1 cellular context compared by ENCODE assay signal in the genomic region with DNA sequence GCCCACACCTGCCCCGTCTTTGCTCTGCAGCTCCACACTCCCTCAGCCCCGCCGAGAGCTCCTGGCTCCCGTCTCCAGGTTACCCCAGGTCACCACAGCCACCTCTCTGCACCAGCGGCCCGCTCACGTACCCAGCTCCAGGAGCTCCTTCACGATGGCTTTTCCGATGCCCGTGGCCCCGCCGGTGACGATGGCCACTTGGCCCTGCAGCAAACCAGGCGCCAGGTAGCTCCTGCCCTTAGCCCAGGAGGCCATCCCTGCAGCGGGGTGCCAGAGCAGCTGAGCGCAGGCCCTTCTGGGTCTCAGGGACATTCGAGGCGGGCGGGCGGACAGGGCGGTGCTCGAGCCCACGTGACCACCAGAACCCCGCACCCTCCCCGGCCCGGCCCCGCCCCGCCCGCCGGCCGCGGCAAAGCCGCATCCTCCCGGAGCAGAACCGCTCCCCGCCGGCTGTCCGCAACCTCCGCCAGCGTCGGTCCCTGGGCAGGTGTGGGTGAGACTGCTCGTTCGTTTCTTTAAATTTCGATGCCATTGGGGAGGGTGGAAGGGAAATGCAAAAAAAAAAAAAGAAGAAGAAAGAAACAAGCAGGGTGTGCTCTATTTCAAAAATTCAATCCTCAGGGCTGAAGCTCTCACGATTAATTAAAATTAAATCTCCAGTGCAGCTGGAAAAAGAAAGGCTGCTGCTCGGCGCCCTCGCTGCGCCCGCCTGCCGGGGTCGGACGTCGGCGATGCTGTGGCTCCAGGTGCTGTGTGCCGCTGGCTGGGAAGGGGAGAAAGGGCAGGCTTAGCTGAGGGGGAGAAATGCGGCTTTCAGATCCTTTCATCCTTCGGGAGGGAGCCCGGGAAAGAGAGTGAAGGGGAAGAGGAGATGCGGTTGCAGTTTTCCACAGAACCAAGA.
TF ChIP-seq lines count a peak whose summit lies in the region.

A gene (minus strand): TSS at position 323 of the 901 bp plus-strand sequence. CDS start 68 bp downstream, at position 255.
A gene with protein sequence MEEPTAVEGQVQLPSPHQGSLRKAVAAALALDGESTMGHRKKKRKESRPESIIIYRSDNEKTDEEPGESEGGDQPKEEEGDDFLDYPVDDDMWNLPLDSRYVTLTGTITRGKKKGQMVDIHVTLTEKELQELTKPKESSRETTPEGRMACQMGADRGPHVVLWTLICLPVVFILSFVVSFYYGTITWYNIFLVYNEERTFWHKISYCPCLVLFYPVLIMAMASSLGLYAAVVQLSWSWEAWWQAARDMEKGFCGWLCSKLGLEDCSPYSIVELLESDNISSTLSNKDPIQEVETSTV (plus strand): TSS at position 433 of the 901 bp plus-strand sequence. CDS start 14,045 bp downstream, outside the sequence.

TF ChIP-seq in HepG2, 621 proteins besides CTCF, POLR2A, EP300 and RAD21 (continued from another document and continues in another):
- TF ChIP-seq, protein P1, sequence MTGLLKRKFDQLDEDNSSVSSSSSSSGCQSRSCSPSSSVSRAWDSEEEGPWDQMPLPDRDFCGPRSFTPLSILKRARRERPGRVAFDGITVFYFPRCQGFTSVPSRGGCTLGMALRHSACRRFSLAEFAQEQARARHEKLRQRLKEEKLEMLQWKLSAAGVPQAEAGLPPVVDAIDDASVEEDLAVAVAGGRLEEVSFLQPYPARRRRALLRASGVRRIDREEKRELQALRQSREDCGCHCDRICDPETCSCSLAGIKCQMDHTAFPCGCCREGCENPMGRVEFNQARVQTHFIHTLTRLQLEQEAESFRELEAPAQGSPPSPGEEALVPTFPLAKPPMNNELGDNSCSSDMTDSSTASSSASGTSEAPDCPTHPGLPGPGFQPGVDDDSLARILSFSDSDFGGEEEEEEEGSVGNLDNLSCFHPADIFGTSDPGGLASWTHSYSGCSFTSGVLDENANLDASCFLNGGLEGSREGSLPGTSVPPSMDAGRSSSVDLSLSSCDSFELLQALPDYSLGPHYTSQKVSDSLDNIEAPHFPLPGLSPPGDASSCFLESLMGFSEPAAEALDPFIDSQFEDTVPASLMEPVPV (CRISPR knock-in tag; IDR thresholded peaks at IDR 0.05), result peak; percentile 93; the same call in 1 of the 2 replicates
- TF ChIP-seq, protein P2, sequence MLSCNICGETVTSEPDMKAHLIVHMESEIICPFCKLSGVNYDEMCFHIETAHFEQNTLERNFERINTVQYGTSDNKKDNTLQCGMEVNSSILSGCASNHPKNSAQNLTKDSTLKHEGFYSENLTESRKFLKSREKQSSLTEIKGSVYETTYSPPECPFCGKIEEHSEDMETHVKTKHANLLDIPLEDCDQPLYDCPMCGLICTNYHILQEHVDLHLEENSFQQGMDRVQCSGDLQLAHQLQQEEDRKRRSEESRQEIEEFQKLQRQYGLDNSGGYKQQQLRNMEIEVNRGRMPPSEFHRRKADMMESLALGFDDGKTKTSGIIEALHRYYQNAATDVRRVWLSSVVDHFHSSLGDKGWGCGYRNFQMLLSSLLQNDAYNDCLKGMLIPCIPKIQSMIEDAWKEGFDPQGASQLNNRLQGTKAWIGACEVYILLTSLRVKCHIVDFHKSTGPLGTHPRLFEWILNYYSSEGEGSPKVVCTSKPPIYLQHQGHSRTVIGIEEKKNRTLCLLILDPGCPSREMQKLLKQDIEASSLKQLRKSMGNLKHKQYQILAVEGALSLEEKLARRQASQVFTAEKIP (CRISPR knock-in tag; IDR thresholded peaks at IDR 0.05; ENCODE audit: borderline replicate concordance), result no peak
- TF ChIP-seq, protein P3, sequence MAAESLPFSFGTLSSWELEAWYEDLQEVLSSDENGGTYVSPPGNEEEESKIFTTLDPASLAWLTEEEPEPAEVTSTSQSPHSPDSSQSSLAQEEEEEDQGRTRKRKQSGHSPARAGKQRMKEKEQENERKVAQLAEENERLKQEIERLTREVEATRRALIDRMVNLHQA (CRISPR knock-in tag; IDR thresholded peaks at IDR 0.05), result no peak
- TF ChIP-seq DNMT1 (CRISPR knock-in tag; IDR thresholded peaks at IDR 0.05) (peak; percentile 97; the same call in 1 of the 2 replicates), ZNF225 (CRISPR knock-in tag; IDR thresholded peaks at IDR 0.05) (peak; percentile 99), KLF15 (CRISPR knock-in tag; IDR thresholded peaks at IDR 0.05; ENCODE audit: borderline replicate concordance) (no peak; the same call in 1 of the 2 replicates), KMT2B (CRISPR knock-in tag; IDR thresholded peaks at IDR 0.05) (peak; percentile 67; the same call in 1 of the 2 replicates), ZNF720 (CRISPR knock-in tag; IDR thresholded peaks at IDR 0.05) (no peak), ZBTB42 (CRISPR knock-in tag; IDR thresholded peaks at IDR 0.05) (peak; percentile 97), CHCHD3 (CRISPR knock-in tag; IDR thresholded peaks at IDR 0.05) (peak; percentile 71; the same call in 1 of the 2 replicates), ZNF792 (CRISPR knock-in tag; IDR thresholded peaks at IDR 0.05) (peak; percentile 88), SSRP1 (CRISPR knock-in tag; IDR thresholded peaks at IDR 0.05) (no peak), ZNF562 (CRISPR knock-in tag; IDR thresholded peaks at IDR 0.05; ENCODE audit: borderline replicate concordance) (no peak), BRD4 (CRISPR knock-in tag; IDR thresholded peaks at IDR 0.05) (peak; percentile 99), ZNF674 (CRISPR knock-in tag; IDR thresholded peaks at IDR 0.05; ENCODE audit: low read depth) (0 out of 2 replicates have a peak, but pooled peaks have one; percentile 73), HOXA5 (CRISPR knock-in tag; IDR thresholded peaks at IDR 0.05) (peak; percentile 87), RFX1 (IDR thresholded peaks at IDR 0.05) (peak; percentile 20; the same call in 1 of the 2 replicates), ZNF34 (CRISPR knock-in tag; IDR thresholded peaks at IDR 0.05; ENCODE audit: borderline replicate concordance) (no peak; the same call in 1 of the 2 replicates), ZNF598 (CRISPR knock-in tag; IDR thresholded peaks at IDR 0.05; ENCODE audit: borderline replicate concordance) (peak; percentile 98; the same call in 1 of the 2 replicates), GATAD2A (CRISPR knock-in tag; IDR thresholded peaks at IDR 0.05) (peak; percentile 62)
- TF ChIP-seq, protein P4, sequence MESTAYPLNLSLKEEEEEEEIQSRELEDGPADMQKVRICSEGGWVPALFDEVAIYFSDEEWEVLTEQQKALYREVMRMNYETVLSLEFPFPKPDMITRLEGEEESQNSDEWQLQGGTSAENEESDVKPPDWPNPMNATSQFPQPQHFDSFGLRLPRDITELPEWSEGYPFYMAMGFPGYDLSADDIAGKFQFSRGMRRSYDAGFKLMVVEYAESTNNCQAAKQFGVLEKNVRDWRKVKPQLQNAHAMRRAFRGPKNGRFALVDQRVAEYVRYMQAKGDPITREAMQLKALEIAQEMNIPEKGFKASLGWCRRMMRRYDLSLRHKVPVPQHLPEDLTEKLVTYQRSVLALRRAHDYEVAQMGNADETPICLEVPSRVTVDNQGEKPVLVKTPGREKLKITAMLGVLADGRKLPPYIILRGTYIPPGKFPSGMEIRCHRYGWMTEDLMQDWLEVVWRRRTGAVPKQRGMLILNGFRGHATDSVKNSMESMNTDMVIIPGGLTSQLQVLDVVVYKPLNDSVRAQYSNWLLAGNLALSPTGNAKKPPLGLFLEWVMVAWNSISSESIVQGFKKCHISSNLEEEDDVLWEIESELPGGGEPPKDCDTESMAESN (CRISPR knock-in tag; conservative IDR thresholded peaks at IDR 0.05), result peak; percentile 92
- TF ChIP-seq, protein P5, sequence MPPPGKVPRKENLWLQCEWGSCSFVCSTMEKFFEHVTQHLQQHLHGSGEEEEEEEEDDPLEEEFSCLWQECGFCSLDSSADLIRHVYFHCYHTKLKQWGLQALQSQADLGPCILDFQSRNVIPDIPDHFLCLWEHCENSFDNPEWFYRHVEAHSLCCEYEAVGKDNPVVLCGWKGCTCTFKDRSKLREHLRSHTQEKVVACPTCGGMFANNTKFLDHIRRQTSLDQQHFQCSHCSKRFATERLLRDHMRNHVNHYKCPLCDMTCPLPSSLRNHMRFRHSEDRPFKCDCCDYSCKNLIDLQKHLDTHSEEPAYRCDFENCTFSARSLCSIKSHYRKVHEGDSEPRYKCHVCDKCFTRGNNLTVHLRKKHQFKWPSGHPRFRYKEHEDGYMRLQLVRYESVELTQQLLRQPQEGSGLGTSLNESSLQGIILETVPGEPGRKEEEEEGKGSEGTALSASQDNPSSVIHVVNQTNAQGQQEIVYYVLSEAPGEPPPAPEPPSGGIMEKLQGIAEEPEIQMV (CRISPR knock-in tag; IDR thresholded peaks at IDR 0.05; ENCODE audit: low read depth), result peak; percentile 91
- TF ChIP-seq, protein P6, sequence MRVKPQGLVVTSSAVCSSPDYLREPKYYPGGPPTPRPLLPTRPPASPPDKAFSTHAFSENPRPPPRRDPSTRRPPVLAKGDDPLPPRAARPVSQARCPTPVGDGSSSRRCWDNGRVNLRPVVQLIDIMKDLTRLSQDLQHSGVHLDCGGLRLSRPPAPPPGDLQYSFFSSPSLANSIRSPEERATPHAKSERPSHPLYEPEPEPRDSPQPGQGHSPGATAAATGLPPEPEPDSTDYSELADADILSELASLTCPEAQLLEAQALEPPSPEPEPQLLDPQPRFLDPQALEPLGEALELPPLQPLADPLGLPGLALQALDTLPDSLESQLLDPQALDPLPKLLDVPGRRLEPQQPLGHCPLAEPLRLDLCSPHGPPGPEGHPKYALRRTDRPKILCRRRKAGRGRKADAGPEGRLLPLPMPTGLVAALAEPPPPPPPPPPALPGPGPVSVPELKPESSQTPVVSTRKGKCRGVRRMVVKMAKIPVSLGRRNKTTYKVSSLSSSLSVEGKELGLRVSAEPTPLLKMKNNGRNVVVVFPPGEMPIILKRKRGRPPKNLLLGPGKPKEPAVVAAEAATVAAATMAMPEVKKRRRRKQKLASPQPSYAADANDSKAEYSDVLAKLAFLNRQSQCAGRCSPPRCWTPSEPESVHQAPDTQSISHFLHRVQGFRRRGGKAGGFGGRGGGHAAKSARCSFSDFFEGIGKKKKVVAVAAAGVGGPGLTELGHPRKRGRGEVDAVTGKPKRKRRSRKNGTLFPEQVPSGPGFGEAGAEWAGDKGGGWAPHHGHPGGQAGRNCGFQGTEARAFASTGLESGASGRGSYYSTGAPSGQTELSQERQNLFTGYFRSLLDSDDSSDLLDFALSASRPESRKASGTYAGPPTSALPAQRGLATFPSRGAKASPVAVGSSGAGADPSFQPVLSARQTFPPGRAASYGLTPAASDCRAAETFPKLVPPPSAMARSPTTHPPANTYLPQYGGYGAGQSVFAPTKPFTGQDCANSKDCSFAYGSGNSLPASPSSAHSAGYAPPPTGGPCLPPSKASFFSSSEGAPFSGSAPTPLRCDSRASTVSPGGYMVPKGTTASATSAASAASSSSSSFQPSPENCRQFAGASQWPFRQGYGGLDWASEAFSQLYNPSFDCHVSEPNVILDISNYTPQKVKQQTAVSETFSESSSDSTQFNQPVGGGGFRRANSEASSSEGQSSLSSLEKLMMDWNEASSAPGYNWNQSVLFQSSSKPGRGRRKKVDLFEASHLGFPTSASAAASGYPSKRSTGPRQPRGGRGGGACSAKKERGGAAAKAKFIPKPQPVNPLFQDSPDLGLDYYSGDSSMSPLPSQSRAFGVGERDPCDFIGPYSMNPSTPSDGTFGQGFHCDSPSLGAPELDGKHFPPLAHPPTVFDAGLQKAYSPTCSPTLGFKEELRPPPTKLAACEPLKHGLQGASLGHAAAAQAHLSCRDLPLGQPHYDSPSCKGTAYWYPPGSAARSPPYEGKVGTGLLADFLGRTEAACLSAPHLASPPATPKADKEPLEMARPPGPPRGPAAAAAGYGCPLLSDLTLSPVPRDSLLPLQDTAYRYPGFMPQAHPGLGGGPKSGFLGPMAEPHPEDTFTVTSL (CRISPR knock-in tag; IDR thresholded peaks at IDR 0.05; ENCODE audit: borderline replicate concordance), result peak; percentile 81
- TF ChIP-seq, protein P7, sequence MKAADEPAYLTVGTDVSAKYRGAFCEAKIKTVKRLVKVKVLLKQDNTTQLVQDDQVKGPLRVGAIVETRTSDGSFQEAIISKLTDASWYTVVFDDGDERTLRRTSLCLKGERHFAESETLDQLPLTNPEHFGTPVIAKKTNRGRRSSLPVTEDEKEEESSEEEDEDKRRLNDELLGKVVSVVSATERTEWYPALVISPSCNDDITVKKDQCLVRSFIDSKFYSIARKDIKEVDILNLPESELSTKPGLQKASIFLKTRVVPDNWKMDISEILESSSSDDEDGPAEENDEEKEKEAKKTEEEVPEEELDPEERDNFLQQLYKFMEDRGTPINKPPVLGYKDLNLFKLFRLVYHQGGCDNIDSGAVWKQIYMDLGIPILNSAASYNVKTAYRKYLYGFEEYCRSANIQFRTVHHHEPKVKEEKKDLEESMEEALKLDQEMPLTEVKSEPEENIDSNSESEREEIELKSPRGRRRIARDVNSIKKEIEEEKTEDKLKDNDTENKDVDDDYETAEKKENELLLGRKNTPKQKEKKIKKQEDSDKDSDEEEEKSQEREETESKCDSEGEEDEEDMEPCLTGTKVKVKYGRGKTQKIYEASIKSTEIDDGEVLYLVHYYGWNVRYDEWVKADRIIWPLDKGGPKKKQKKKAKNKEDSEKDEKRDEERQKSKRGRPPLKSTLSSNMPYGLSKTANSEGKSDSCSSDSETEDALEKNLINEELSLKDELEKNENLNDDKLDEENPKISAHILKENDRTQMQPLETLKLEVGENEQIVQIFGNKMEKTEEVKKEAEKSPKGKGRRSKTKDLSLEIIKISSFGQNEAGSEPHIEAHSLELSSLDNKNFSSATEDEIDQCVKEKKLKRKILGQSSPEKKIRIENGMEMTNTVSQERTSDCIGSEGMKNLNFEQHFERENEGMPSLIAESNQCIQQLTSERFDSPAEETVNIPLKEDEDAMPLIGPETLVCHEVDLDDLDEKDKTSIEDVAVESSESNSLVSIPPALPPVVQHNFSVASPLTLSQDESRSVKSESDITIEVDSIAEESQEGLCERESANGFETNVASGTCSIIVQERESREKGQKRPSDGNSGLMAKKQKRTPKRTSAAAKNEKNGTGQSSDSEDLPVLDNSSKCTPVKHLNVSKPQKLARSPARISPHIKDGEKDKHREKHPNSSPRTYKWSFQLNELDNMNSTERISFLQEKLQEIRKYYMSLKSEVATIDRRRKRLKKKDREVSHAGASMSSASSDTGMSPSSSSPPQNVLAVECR (CRISPR knock-in tag; IDR thresholded peaks at IDR 0.05; ENCODE audit: borderline replicate concordance), result peak; percentile 94
- TF ChIP-seq, protein P8, sequence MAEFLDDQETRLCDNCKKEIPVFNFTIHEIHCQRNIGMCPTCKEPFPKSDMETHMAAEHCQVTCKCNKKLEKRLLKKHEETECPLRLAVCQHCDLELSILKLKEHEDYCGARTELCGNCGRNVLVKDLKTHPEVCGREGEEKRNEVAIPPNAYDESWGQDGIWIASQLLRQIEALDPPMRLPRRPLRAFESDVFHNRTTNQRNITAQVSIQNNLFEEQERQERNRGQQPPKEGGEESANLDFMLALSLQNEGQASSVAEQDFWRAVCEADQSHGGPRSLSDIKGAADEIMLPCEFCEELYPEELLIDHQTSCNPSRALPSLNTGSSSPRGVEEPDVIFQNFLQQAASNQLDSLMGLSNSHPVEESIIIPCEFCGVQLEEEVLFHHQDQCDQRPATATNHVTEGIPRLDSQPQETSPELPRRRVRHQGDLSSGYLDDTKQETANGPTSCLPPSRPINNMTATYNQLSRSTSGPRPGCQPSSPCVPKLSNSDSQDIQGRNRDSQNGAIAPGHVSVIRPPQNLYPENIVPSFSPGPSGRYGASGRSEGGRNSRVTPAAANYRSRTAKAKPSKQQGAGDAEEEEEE (CRISPR knock-in tag; IDR thresholded peaks at IDR 0.05; ENCODE audit: borderline replicate concordance), result peak; percentile 94; the same call in 1 of the 2 replicates
- TF ChIP-seq, protein P9, sequence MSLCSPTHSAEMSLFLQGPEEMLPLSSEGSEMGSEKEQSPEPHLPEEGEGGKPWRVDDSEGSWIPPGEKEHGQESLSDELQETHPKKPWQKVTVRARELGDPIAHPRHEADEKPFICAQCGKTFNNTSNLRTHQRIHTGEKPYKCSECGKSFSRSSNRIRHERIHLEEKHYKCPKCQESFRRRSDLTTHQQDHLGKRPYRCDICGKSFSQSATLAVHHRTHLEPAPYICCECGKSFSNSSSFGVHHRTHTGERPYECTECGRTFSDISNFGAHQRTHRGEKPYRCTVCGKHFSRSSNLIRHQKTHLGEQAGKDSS (CRISPR knock-in tag; IDR thresholded peaks at IDR 0.05; ENCODE audit: borderline replicate concordance, low read depth), result peak; percentile 83; the same call in 1 of the 2 replicates
